Comparison of ENCODE assay signal across 9 cellular contexts in genomic region chr19:8515317-8515716, GRCh38. TPM values are rescaled to one million over a fixed set of nuclear protein-coding genes. Genes with fewer than 3 reads are reported as not detected.
DNase-seq lines count a peak whose midpoint lies in the region; ATAC-seq and TF ChIP-seq lines count a peak whose summit lies in the region.
"Had no signal": no experiment of that assay in that cellular context is flagged by ENCODE, and none has a peak within 500 bp of the region (broad histone marks: within the 10 kb centered on the region; RNA-seq: fewer than 3 reads in every experiment).

No MANE protein-coding gene starts in this region.

- 85 to 90% methylated on average over 11 of the region's 11 CpGs for WGBS in aorta, 2 donors

- no peak overlapping the region for H3K27ac ChIP-seq in aorta (ENCODE audit: low read depth in 1 of 2, low read length in 2 of 2)
- H3K27ac ChIP-seq in left lung, result peak overlapping the region in 1 of 2 donors; percentile 99

- intact Hi-C loops in aorta (cut with DNase I), result no loop called here
- intact Hi-C loops in left lung (cut with DNase I), result no loop called here

- ATAC-seq in aorta (ENCODE audit: low FRiP score), result no peak
- no peak for ATAC-seq in left lung
- no peak for ATAC-seq in GM18517 (IDR thresholded peaks at IDR 0.05; ENCODE audit: unreplicated experiment)

- H3K36me3 ChIP-seq in aorta (ENCODE audit: control insufficient read depth in 1 of 2, insufficient read depth in 2 of 2, low read length in 1 of 2) (no peaks in the 10 kb centered on the region), left lung (peaks cover 0 to 17% of the 10 kb centered on the region in 2 donors), HAP-1 (replicated peaks) (peaks cover 5% of the 10 kb centered on the region)

- in situ Hi-C loops in HAP-1 (cut with MboI; ENCODE audit: low sequenced_read_pairs), result no loop called here

- H3K9me3 ChIP-seq in aorta (ENCODE audit: control insufficient read depth, low read length) (no peaks in the 10 kb centered on the region), left lung (no peaks in the 10 kb centered on the region), HAP-1 (no peaks in the 10 kb centered on the region)
- H3K9me3 ChIP-seq: Peyer's patch had no signal

- DNase-seq in NOMO-1 treated with dmso at 0.1 percent for 144 hours (lab: John Stamatoyannopoulos, UW; ENCODE audit: unreplicated experiment) (peak; percentile 89), aorta (no peak), left lung (no peak), HAP-1 (ENCODE audit: low spot score in 2 of 2) (no peak)
- DNase-seq in activated CD8-positive, alpha-beta memory T cell treated with anti-CD3 and anti-CD28 coated beads for 4 hours (ENCODE audit: low read depth in 2 of 2), result peak; percentile 10 to 42
- peak; percentile 13 for DNase-seq in effector CD8-positive, alpha-beta T cell (lab: John Stamatoyannopoulos, UW)
- DNase-seq in stimulated activated CD8-positive, alpha-beta memory T cell treated with anti-CD3 and anti-CD28 coated beads, Interleukin-4, amount 100 ng/mL, for 48 hours, result peak; percentile 73

- H3K4me1 ChIP-seq in aorta (ENCODE audit: control insufficient read depth in 1 of 2, insufficient read depth in 2 of 2, low read length in 2 of 2) (no peaks in the 10 kb centered on the region), left lung (peaks cover 8 to 78% of the 10 kb centered on the region in 2 donors), HAP-1 (peaks cover 13% of the 10 kb centered on the region)

- no peaks in the 10 kb centered on the region for H3K27me3 ChIP-seq in aorta (ENCODE audit: control insufficient read depth in 1 of 2, insufficient read depth in 2 of 2, low read length in 1 of 2)
- H3K27me3 ChIP-seq in left lung, result no peaks in the 10 kb centered on the region
- no peaks in the 10 kb centered on the region for H3K27me3 ChIP-seq in HAP-1 (ENCODE audit: low read depth)
- H3K27me3 ChIP-seq: Peyer's patch had no signal

- TF ChIP-seq CTCF in left lung (IDR thresholded peaks at IDR 0.05), result no peak

- H3K4me3 ChIP-seq in aorta (ENCODE audit: low read length in 2 of 2), result no peak overlapping the region
- no peak overlapping the region for H3K4me3 ChIP-seq in left lung
- no peak overlapping the region for H3K4me3 ChIP-seq in HAP-1

RNA-seq across cellular contexts. Expression of gene ZNF414, which starts 1.4 kb away (rescaled TPM):
- total RNA-seq in aorta, result 10 to 100 TPM; 16.4 to 17.7 TPM
- polyA plus RNA-seq in aorta, result 10 to 100 TPM in 1 of 2 donors, 1 to 10 TPM in 1; 4.0 to 33.0 TPM
- total RNA-seq in left lung, result 10 to 100 TPM; 15.4 to 19.2 TPM

RNA-seq across cellular contexts. Expression of gene PRAM1, which starts 12.9 kb away (rescaled TPM):
- total RNA-seq in aorta (1 to 10 TPM; 2.5 to 3.8 TPM), left lung (10 to 100 TPM; 10.7 to 26.8 TPM)
- 1 to 10 TPM in 1 of 2 donors, under 1 TPM in 1; 0.25 to 3.2 TPM for polyA plus RNA-seq in aorta

Comparison
In these comparisons a context has a peak if more than half of its experiments do, and no peak if none do; other contexts are left out.
1. DNase-seq: peak in NOMO-1 treated with dmso at 0.1 percent for 144 hours (single experiment), activated CD8-positive, alpha-beta memory T cell treated with anti-CD3 and anti-CD28 coated beads for 4 hours (2 of 2), effector CD8-positive, alpha-beta T cell (single experiment) and stimulated activated CD8-positive, alpha-beta memory T cell treated with anti-CD3 and anti-CD28 coated beads, Interleukin-4, amount 100 ng/mL, for 48 hours (single experiment); none in aorta (0 of 2), left lung (0 of 2) and HAP-1 (0 of 2).